Comparison of ENCODE assay signal across 13 cellular contexts in genomic region chr19:41696402-41697197, GRCh38. TPM values are rescaled to one million over a fixed set of nuclear protein-coding genes. Genes with fewer than 3 reads are reported as not detected.
A peak's percentile ranks its signal among the peaks of the same experiment; 100 is the strongest.
DNase-seq lines count a peak whose midpoint lies in the region; ATAC-seq and TF ChIP-seq lines count a peak whose summit lies in the region.
"Had no signal": no experiment of that assay in that cellular context is flagged by ENCODE, and none has a peak within 500 bp of the region (broad histone marks: within the 10 kb centered on the region; RNA-seq: fewer than 3 reads in every experiment).

No MANE protein-coding gene starts in this region.

- H3K27ac Mint-ChIP-seq in MCF 10A (ENCODE audit: low read depth, unreplicated experiment), result no peak overlapping the region
- H3K27ac Mint-ChIP-seq in type B pancreatic cell, result no peak overlapping the region
- no peak overlapping the region for H3K27ac Mint-ChIP-seq in activated T-cell treated with anti-CD3 and anti-CD28 coated beads, Interleukin-2, amount 50 U/mL, for 72 hours
- H3K27ac Mint-ChIP-seq: stimulated activated memory B cell treated with anti-CD40 and anti-IgM and Interleukin-4, amounts not matched to agents 10 μg/mL and 1 μg/mL and 100 μg/mL, for 72 hours had no signal

- H4K20me1 ChIP-seq in mammary epithelial cell (ENCODE audit: insufficient read depth, low read length) (no peaks in the 10 kb centered on the region), PC-3 (ENCODE audit: low read length) (no peaks in the 10 kb centered on the region)

- H3K9me3 Mint-ChIP-seq in MCF 10A (ENCODE audit: unreplicated experiment) (no peaks in the 10 kb centered on the region), type B pancreatic cell (peaks cover 11% of the 10 kb centered on the region)
- H3K9me3 Mint-ChIP-seq in activated T-cell treated with anti-CD3 and anti-CD28 coated beads, Interleukin-2, amount 50 U/mL, for 72 hours, result no peaks in the 10 kb centered on the region
- H3K9me3 Mint-ChIP-seq: stimulated activated memory B cell treated with anti-CD40 and anti-IgM and Interleukin-4, amounts not matched to agents 10 μg/mL and 1 μg/mL and 100 μg/mL, for 72 hours had no signal

- H2AFZ ChIP-seq in mammary epithelial cell (ENCODE audit: low read depth, low read length) (no peak overlapping the region), PC-3 (ENCODE audit: low read length) (no peak overlapping the region)

- H3K36me3 Mint-ChIP-seq in MCF 10A (ENCODE audit: insufficient read depth, unreplicated experiment) (no peaks in the 10 kb centered on the region), type B pancreatic cell (no peaks in the 10 kb centered on the region)
- H3K36me3 Mint-ChIP-seq in activated T-cell treated with anti-CD3 and anti-CD28 coated beads, Interleukin-2, amount 50 U/mL, for 72 hours (ENCODE audit: insufficient read depth in 2 of 2), result peaks cover 0 to 1% of the 10 kb centered on the region in 2 donors
- H3K36me3 Mint-ChIP-seq: stimulated activated memory B cell treated with anti-CD40 and anti-IgM and Interleukin-4, amounts not matched to agents 10 μg/mL and 1 μg/mL and 100 μg/mL, for 72 hours had no signal

- no peaks in the 10 kb centered on the region for H3K9me3 ChIP-seq in mammary epithelial cell (replicated peaks; ENCODE audit: insufficient read depth, low read length)
- H3K9me3 ChIP-seq in PC-3 (ENCODE audit: low read length), result no peaks in the 10 kb centered on the region
- H3K9me3 ChIP-seq: BLaER1 had no signal

- no peaks in the 10 kb centered on the region for H3F3A ChIP-seq in PC-3 (ENCODE audit: low read length, unreplicated experiment)

- in situ Hi-C loops in mammary epithelial cell (cut with MboI; ENCODE audit: low sequenced_read_pairs in 2 of 2), result no loop called here

- H3K4me3 Mint-ChIP-seq in MCF 10A (ENCODE audit: unreplicated experiment) (no peak overlapping the region), type B pancreatic cell (no peak overlapping the region)
- no peak overlapping the region for H3K4me3 Mint-ChIP-seq in activated T-cell treated with anti-CD3 and anti-CD28 coated beads, Interleukin-2, amount 50 U/mL, for 72 hours
- H3K4me3 Mint-ChIP-seq: neural crest cell; stimulated activated memory B cell treated with anti-CD40 and anti-IgM and Interleukin-4, amounts not matched to agents 10 μg/mL and 1 μg/mL and 100 μg/mL, for 72 hours had no signal

- no peaks in the 10 kb centered on the region for H3K9me2 ChIP-seq in PC-3 (replicated peaks; ENCODE audit: low read length)

- TF ChIP-seq CTCF in MCF 10A (IDR thresholded peaks at IDR 0.05; ENCODE audit: unreplicated experiment), result no peak
- TF ChIP-seq CTCF in mammary epithelial cell (conservative IDR thresholded peaks at IDR 0.05 in 1 of 2, IDR thresholded peaks at IDR 0.05 in 1 of 2; ENCODE audit: extremely low read depth in 1 of 2, insufficient read depth in 1 of 2, low read depth in 1 of 2, low read length in 2 of 2), result no peak
- TF ChIP-seq CTCF in PC-3 (conservative IDR thresholded peaks at IDR 0.05; ENCODE audit: low read depth, low read length), result no peak
- no peak for TF ChIP-seq CTCF in type B pancreatic cell (conservative IDR thresholded peaks at IDR 0.05)

- H3K27me3 Mint-ChIP-seq in MCF 10A (ENCODE audit: insufficient read depth, unreplicated experiment), result peaks cover 44% of the 10 kb centered on the region
- no peaks in the 10 kb centered on the region for H3K27me3 Mint-ChIP-seq in type B pancreatic cell
- peaks cover 54% of the 10 kb centered on the region for H3K27me3 Mint-ChIP-seq in activated T-cell treated with anti-CD3 and anti-CD28 coated beads, Interleukin-2, amount 50 U/mL, for 72 hours (ENCODE audit: low read depth)

- no peaks in the 10 kb centered on the region for H3K36me3 ChIP-seq in mammary epithelial cell (ENCODE audit: insufficient read depth, low read length)
- no peaks in the 10 kb centered on the region for H3K36me3 ChIP-seq in PC-3 (ENCODE audit: low read depth, low read length)
- H3K36me3 ChIP-seq: BLaER1 had no signal

- H3K27ac ChIP-seq in mammary epithelial cell (ENCODE audit: insufficient read depth, low read depth, low read length) (no peak overlapping the region), PC-3 (ENCODE audit: low read length) (no peak overlapping the region)
- H3K27ac ChIP-seq: BLaER1 had no signal

- peaks cover 4% of the 10 kb centered on the region for H3K27me3 ChIP-seq in mammary epithelial cell (ENCODE audit: insufficient read depth, low read length)
- peaks cover 4% of the 10 kb centered on the region; the same call in 1 of the 2 replicates for H3K27me3 ChIP-seq in PC-3 (ENCODE audit: low read length)
- H3K27me3 ChIP-seq: BLaER1 had no signal

- H3K79me2 ChIP-seq in mammary epithelial cell (ENCODE audit: insufficient read depth, low read length) (no peaks in the 10 kb centered on the region), PC-3 (ENCODE audit: low read length) (no peaks in the 10 kb centered on the region)

- CTCF ChIA-PET in MCF 10A (lab: Yijun Ruan, JAX), result no interaction called here
- CTCF ChIA-PET in mammary epithelial cell (lab: Charles Lee; ENCODE audit: low non-redundant PET), result no interaction called here
- CTCF ChIA-PET in PC-3 (lab: Charles Lee), result no interaction called here

- H3K4me1 Mint-ChIP-seq in MCF 10A (ENCODE audit: insufficient read depth, unreplicated experiment) (no peaks in the 10 kb centered on the region), type B pancreatic cell (ENCODE audit: unreplicated experiment) (no peaks in the 10 kb centered on the region)
- no peaks in the 10 kb centered on the region for H3K4me1 Mint-ChIP-seq in activated T-cell treated with anti-CD3 and anti-CD28 coated beads, Interleukin-2, amount 50 U/mL, for 72 hours (ENCODE audit: low read depth)
- H3K4me1 Mint-ChIP-seq: neural crest cell had no signal

- dilution Hi-C loops in mammary epithelial cell (cut with HindIII; ENCODE audit: low sequenced_read_pairs), result no loop called here

- H3K4me1 ChIP-seq in mammary epithelial cell (ENCODE audit: insufficient read depth, low read length), result no peaks in the 10 kb centered on the region
- H3K4me1 ChIP-seq in PC-3 (ENCODE audit: insufficient read depth, low read length), result no peaks in the 10 kb centered on the region

- peak; percentile 32 for DNase-seq in MCF 10A (ENCODE audit: unreplicated experiment)
- DNase-seq in mammary epithelial cell, result no peak
- DNase-seq in PC-3, result peak; percentile 28
- DNase-seq in type B pancreatic cell (ENCODE audit: extremely low spot score, unreplicated experiment), result peak; percentile 42
- DNase-seq in COLO829 (ENCODE audit: low spot score), result no peak
- no peak for DNase-seq in activated T-cell treated with anti-CD3 and anti-CD28 coated beads, Interleukin-2, amount 50 U/mL, for 72 hours
- DNase-seq: anterior cingulate cortex had no signal

- WGBS in mammary epithelial cell (ENCODE audit: low coverage, missing lambda C conversion rate), result 58% methylated on average over 4 of the region's 7 CpGs

- intact Hi-C loops in MCF 10A (cut with micrococcal nuclease) (no loop called here), mammary epithelial cell (cut with micrococcal nuclease) (no loop called here), PC-3 (cut with micrococcal nuclease) (no loop called here)

- POLR2A ChIA-PET in MCF 10A (lab: Yijun Ruan, JAX) (no interaction called here), PC-3 (lab: Charles Lee; ENCODE audit: unreplicated experiment) (no interaction called here)

- no peak overlapping the region for H3K9ac ChIP-seq in mammary epithelial cell (ENCODE audit: insufficient read depth, low read length)
- no peak overlapping the region for H3K9ac ChIP-seq in PC-3 (ENCODE audit: low read length)
- H3K9ac ChIP-seq: BLaER1 had no signal

- H3K4me3 ChIP-seq in mammary epithelial cell (replicated peaks in 1 of 3; ENCODE audit: insufficient read depth in 1 of 3, low read depth in 2 of 3, low read length in 3 of 3) (no peak overlapping the region), PC-3 (ENCODE audit: low read length) (no peak overlapping the region)
- H3K4me3 ChIP-seq: BLaER1 had no signal

- ATAC-seq in PC-3, result no peak
- peak; percentile 9 for ATAC-seq in esophagus mucosa
- ATAC-seq in GM18502 (IDR thresholded peaks at IDR 0.05; ENCODE audit: poor library complexity, unreplicated experiment), result no peak
- ATAC-seq in activated T-cell treated with anti-CD3 and anti-CD28 coated beads, Interleukin-2, amount 50 U/mL, for 72 hours (replicated peaks in 1 of 2), result no peak
- ATAC-seq: activated CD4-positive, CD25-positive, alpha-beta regulatory T cell treated with anti-CD3 and anti-CD28 coated beads, Interleukin-2, amount 50 U/mL, for 24 hours; stimulated activated memory B cell treated with anti-CD40 and anti-IgM and Interleukin-4, amounts not matched to agents 10 μg/mL and 1 μg/mL and 100 μg/mL, for 72 hours had no signal

- BruUV-seq in MCF 10A (replicated peaks; lab: Mats Ljungman, UMichigan) (no TSS peak), mammary epithelial cell (replicated peaks; lab: Mats Ljungman, UMichigan) (no TSS peak), PC-3 (replicated peaks; lab: Mats Ljungman, UMichigan) (no TSS peak)

- H3K4me2 ChIP-seq in mammary epithelial cell (ENCODE audit: insufficient read depth, low read depth, low read length) (no peak overlapping the region), PC-3 (ENCODE audit: low read length) (no peak overlapping the region)
- H3K4me2 ChIP-seq: BLaER1 had no signal

RNA-seq across cellular contexts. Expression of gene CEACAM7, which starts 8.5 kb away (rescaled TPM):
- total RNA-seq in MCF 10A (2022) (not detected in 2 replicates), mammary epithelial cell (not detected), PC-3 (2014; rRNA removed) (not detected in 2 replicates), esophagus mucosa (71.9 TPM), type B pancreatic cell (ENCODE audit: low replicate concordance) (4.4 and 8.0 TPM in 2 replicates)
- not detected for polyA plus RNA-seq in mammary epithelial cell
- polyA minus RNA-seq in mammary epithelial cell, result not detected
- total RNA-seq in activated T-cell treated with anti-CD3 and anti-CD28 coated beads, Interleukin-2, amount 50 U/mL, for 72 hours, result not detected
- total RNA-seq: neural crest cell had no signal

RNA-seq across cellular contexts. Expression of gene CEACAM5, which starts 11.8 kb away (rescaled TPM):
- total RNA-seq in MCF 10A (2022) (not detected in 2 replicates), mammary epithelial cell (not detected), PC-3 (2014; rRNA removed) (0.75 and 2.8 TPM in 2 replicates), esophagus mucosa (369 TPM), type B pancreatic cell (ENCODE audit: low replicate concordance) (13.5 and 13.9 TPM in 2 replicates)
- not detected for polyA plus RNA-seq in mammary epithelial cell
- not detected for polyA minus RNA-seq in mammary epithelial cell
- total RNA-seq in activated T-cell treated with anti-CD3 and anti-CD28 coated beads, Interleukin-2, amount 50 U/mL, for 72 hours, result not detected
- total RNA-seq: neural crest cell had no signal

RNA-seq across cellular contexts. Expression of gene CEACAM6, which starts 58.7 kb away (rescaled TPM):
- total RNA-seq in MCF 10A (2022) (not detected in 2 replicates), mammary epithelial cell (under 1 TPM; under 0.01 to 0.56 TPM), PC-3 (2014; rRNA removed) (7.1 and 9.0 TPM in 2 replicates), esophagus mucosa (268 TPM), type B pancreatic cell (ENCODE audit: low replicate concordance) (29.8 and 76.1 TPM in 2 replicates)
- 0.31 TPM for polyA plus RNA-seq in mammary epithelial cell
- not detected for polyA minus RNA-seq in mammary epithelial cell
- not detected for total RNA-seq in activated T-cell treated with anti-CD3 and anti-CD28 coated beads, Interleukin-2, amount 50 U/mL, for 72 hours
- total RNA-seq: neural crest cell had no signal

Comparison
In these comparisons a context has a peak if more than half of its experiments do, and no peak if none do; other contexts are left out.
1. DNase-seq: peak in MCF 10A (single experiment), PC-3 (single experiment) and type B pancreatic cell (single experiment); none in mammary epithelial cell (single experiment), COLO829 (single experiment) and activated T-cell treated with anti-CD3 and anti-CD28 coated beads, Interleukin-2, amount 50 U/mL, for 72 hours (0 of 2).
2. RNA of gene CEACAM5, which starts 11.8 kb away (total RNA-seq): 369 TPM in esophagus mucosa (single experiment); 13.5 to 13.9 TPM in type B pancreatic cell, 0.75 to 2.8 TPM in PC-3, not detected in MCF 10A, not detected in mammary epithelial cell and not detected in activated T-cell treated with anti-CD3 and anti-CD28 coated beads, Interleukin-2, amount 50 U/mL, for 72 hours; every median in the first group is over 10 times any median in the second.